ENCODE assay signal across 8 cellular contexts in the genomic region with DNA sequence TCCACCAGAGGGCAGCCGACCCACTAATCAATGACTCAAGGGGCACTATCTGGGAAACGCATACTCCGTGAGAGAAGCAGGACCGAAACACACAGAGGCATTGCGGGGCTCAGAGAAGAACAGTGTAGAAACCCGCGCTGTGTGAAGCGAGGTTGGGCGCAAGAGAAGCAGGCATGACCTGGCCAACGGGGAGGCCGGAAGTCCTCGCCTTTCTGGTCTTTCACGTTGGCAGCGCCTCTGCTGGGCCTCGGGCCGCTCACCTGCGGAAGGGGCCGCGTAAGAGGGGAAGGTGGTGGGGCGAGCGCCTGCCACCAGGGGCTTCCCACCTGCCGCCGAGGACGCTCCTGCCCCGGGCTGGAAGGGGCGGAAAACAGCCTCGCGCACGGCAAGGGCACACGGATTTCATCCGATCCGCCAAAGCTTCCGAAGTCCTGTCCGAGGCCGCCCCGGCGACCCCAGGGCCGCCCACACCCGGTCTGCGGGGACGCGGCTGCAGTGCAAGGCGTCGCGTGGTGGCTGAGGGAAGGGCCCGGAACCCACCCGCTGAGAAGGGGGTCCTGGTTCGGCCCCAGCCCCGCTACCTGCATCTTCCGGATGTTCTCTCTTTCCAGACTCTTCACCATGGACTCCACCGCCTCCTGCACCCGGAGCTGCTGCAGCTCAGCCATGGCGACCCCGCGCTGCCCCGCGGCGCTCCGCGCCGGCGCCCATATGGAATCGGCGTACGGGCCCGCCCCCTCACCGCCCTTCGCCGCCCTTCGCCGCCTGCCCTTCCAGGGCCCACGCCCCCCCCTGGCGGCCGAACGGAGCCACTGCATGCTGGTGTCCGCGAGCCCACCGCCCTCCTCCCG. TPM values are rescaled to one million over a fixed set of nuclear protein-coding genes. Genes with fewer than 3 reads are reported as not detected.
DNase-seq lines count a peak whose midpoint lies in the region; ATAC-seq and TF ChIP-seq lines count a peak whose summit lies in the region.

A gene (minus strand): TSS at position 724 of the 851 bp plus-strand sequence. CDS start 56 bp downstream, at position 668.

- H3F3A ChIP-seq in GM23338 (replicated peaks; ENCODE audit: low read depth), result peaks cover 17% of the 10 kb centered on the region; the same call in 1 of the 2 replicates

- peaks cover 7% of the 10 kb centered on the region for H3K79me2 ChIP-seq in GM23338 (replicated peaks; ENCODE audit: insufficient read depth)

- peak; percentile 77 to 96 for TF ChIP-seq CTCF in GM23338 (conservative IDR thresholded peaks at IDR 0.05; ENCODE audit: low read depth in 2 of 2)

- H3K4me2 ChIP-seq in GM23338, result peak within 1 kb of the TSS; percentile 79

- H3K9me3 Mint-ChIP-seq in GM23338, result peaks cover 17% of the 10 kb centered on the region

- no peaks in the 10 kb centered on the region for H3K9me2 ChIP-seq in GM23338 (ENCODE audit: insufficient read depth)

- peak within 1 kb of the TSS; percentile 91 for H3K27ac ChIP-seq in GM23338 (ENCODE audit: low read depth)

- DNase-seq in ELR (ENCODE audit: low read depth), result peak; percentile 86
- peak; percentile 94 for DNase-seq in GM23338 (ENCODE audit: low spot score)
- DNase-seq in LoVo (ENCODE audit: low spot score), result peak; percentile 90
- peak; percentile 86 for DNase-seq in SK-MEL-5 (ENCODE audit: low read depth, low spot score)
- DNase-seq in activated naive CD4-positive, alpha-beta T cell treated with Interleukin-2 at 50 U/mL for 16 hours, result peak; percentile 88
- peak; percentile 91 for DNase-seq in germinal center (ENCODE audit: low spot score)
- peak in 53 of 56 donors; percentile 4 to 86 (median 59) for DNase-seq in nucleus accumbens (lab: John Stamatoyannopoulos, UW)
- DNase-seq in superior temporal gyrus (ENCODE audit: extremely low spot score), result peak; percentile 73

- peak within 1 kb of the TSS; percentile 96 for H3K27ac Mint-ChIP-seq in GM23338

- H3K36me3 ChIP-seq in GM23338 (ENCODE audit: insufficient read depth), result peaks cover 15% of the 10 kb centered on the region

- in situ Hi-C loops in SK-MEL-5 (cut with HindIII; ENCODE audit: low pct_unique_long_range_greater_than_20kb, low sequenced_read_pairs), result loop anchor here (25.0 kb wide), 1 partner anchor 486 kb away; a partner anchor contains a TSS

- H3K27me3 Mint-ChIP-seq in GM23338 (ENCODE audit: insufficient read depth, low read depth, poor library complexity), result peaks cover 18% of the 10 kb centered on the region

- peaks cover 26% of the 10 kb centered on the region for H3K4me1 Mint-ChIP-seq in GM23338

- H4K20me1 ChIP-seq in GM23338 (replicated peaks; ENCODE audit: insufficient read depth), result no peaks in the 10 kb centered on the region; the same call in 1 of the 2 replicates

- ATAC-seq in GM23338, result peak; percentile 86

- H3K36me3 Mint-ChIP-seq in GM23338 (ENCODE audit: low read depth), result peaks cover 52% of the 10 kb centered on the region

- H3K27me3 ChIP-seq in GM23338 (ENCODE audit: insufficient read depth), result no peaks in the 10 kb centered on the region; the same call in 1 of the 2 replicates

- H3K4me3 Mint-ChIP-seq in GM23338, result peak within 1 kb of the TSS; percentile 93

- peak within 1 kb of the TSS; percentile 90 for H2AFZ ChIP-seq in GM23338

- H3K4me1 ChIP-seq in GM23338 (ENCODE audit: insufficient read depth), result peaks cover 13% of the 10 kb centered on the region

- peak within 1 kb of the TSS; percentile 89 for H3K4me3 ChIP-seq in GM23338

TF ChIP-seq in GM23338, 12 proteins besides CTCF, POLR2A, EP300 and RAD21:
- peak; percentile 83 for TF ChIP-seq POLR2AphosphoS5 (IDR thresholded peaks at IDR 0.05; ENCODE audit: low read depth)
- no peak for TF ChIP-seq ZNF331 (CRISPR knock-in tag; IDR thresholded peaks at IDR 0.05; ENCODE audit: low read depth)
- TF ChIP-seq CREB1 (CRISPR knock-in tag; IDR thresholded peaks at IDR 0.05; ENCODE audit: low read depth), result peak; percentile 55; the same call in 1 of the 2 replicates

RNA-seq across cellular contexts. Expression of the gene that starts here (rescaled TPM):
- 115 and 122 TPM in 2 replicates for total RNA-seq in GM23338 (2014; rRNA removed; shearing (Covaris generic))
- 133 and 150 TPM in 2 replicates for polyA plus RNA-seq in GM23338 (2016; fragmentation: Nextera tagmentation; extraction: Ambion mirVana)
- total RNA-seq in SK-MEL-5 (2014; rRNA removed; shearing (Covaris generic)), result 60.0 and 64.0 TPM in 2 replicates
- 62.9 and 63.6 TPM in 2 replicates for polyA plus RNA-seq in SK-MEL-5 (2015; cell fraction: cytosol; rRNA removed)
- polyA plus RNA-seq in SK-MEL-5 (2015; cell fraction: nucleus; rRNA removed), result 227 and 261 TPM in 2 replicates

Comparison
In these comparisons a context has a peak if more than half of its experiments do, and no peak if none do; other contexts are left out.
1. Peak in every context shown above with its lines: DNase-seq, ATAC-seq, H3K4me3 ChIP-seq and H3K27ac ChIP-seq.